Comparison of ENCODE assay signal across 8 cellular contexts in genomic region chr6:24534329-24534728, GRCh38.
"Had no signal": no experiment of that assay in that cellular context is flagged by ENCODE, and none has a peak within 500 bp of the region (broad histone marks: within the 10 kb centered on the region; RNA-seq: fewer than 3 reads in every experiment).

No MANE protein-coding gene starts in this region.

- H3K27ac ChIP-seq: GM23248, HL-60 had no signal

- H3K4me3 ChIP-seq: GM23248 had no signal

- H3K27me3 Mint-ChIP-seq: IgD-negative memory B cell had no signal

- H3K9ac ChIP-seq: GM23248 had no signal

- FAIRE-seq: H54, HepG2 had no signal

- H3K4me1 Mint-ChIP-seq: IgD-negative memory B cell had no signal

- H2AFZ ChIP-seq: GM23248 had no signal

- H3K27ac Mint-ChIP-seq: H9, IgD-negative memory B cell had no signal

- DNase-seq: GM23248, GOT3, H9, HCEC 1CT had no signal

- ATAC-seq: HepG2 had no signal

- H3K9me3 Mint-ChIP-seq: H9, IgD-negative memory B cell had no signal

- H3K4me3 Mint-ChIP-seq: H9, IgD-negative memory B cell had no signal
